In genomic region chr17:58631523-58632323, GRCh38 we compare ENCODE assay signal across 8 cellular contexts.
DNase-seq lines count a peak whose midpoint lies in the region; ATAC-seq, FAIRE-seq and TF ChIP-seq lines count a peak whose summit lies in the region.

No MANE protein-coding gene starts in this region.

- no peaks in the 10 kb centered on the region for H3K9me3 ChIP-seq in kidney (ENCODE audit: control insufficient read depth in 1 of 2, low read length in 2 of 2)

- H3K4me3 ChIP-seq in kidney (ENCODE audit: low read length in 2 of 2): peak overlapping the region; percentile 72

- H3K36me3 ChIP-seq in kidney (ENCODE audit: control insufficient read depth in 1 of 2, insufficient read depth in 2 of 2, low read length in 2 of 2): no peaks in the 10 kb centered on the region

- TF ChIP-seq CTCF in kidney (IDR thresholded peaks at IDR 0.05; ENCODE audit: borderline replicate concordance, extremely low read depth, insufficient read depth): no peak

- H3K27ac ChIP-seq in kidney (ENCODE audit: low read depth in 2 of 2, low read length in 2 of 2): peak overlapping the region; percentile 73

- peak overlapping the region; percentile 37 to 95 for H3K9ac ChIP-seq in kidney (ENCODE audit: low read length in 2 of 2)

- DNase-seq in AG08396 (ENCODE audit: low spot score) (peak; percentile 87), NCI-H446 (lab: John Stamatoyannopoulos, UW) (peak; percentile 98 to 99), cerebellum (ENCODE audit: low spot score) (peak; percentile 93), kidney (peak; percentile 97)
- peak; percentile 90 to 98 (median 92) for DNase-seq in stimulated activated CD4-positive, alpha-beta T cell treated with anti-CD3 and anti-CD28 coated beads, Interleukin-12 subunit alpha, Interleukin-12 subunit beta, amount 100 ng/mL, for 48 hours (ENCODE audit: low read depth in 2 of 3, low spot score in 1 of 3)

- intact Hi-C loops in kidney (cut with DNase I): no loop called here

- peak; percentile 80 for FAIRE-seq in kidney (lab: Jason Lieb, UNC)

- no peaks in the 10 kb centered on the region for H3K4me1 ChIP-seq in kidney (ENCODE audit: control insufficient read depth in 1 of 2, insufficient read depth in 1 of 2, low read depth in 1 of 2, low read length in 2 of 2)

- ATAC-seq in GM19025 (IDR thresholded peaks at IDR 0.05; ENCODE audit: low read depth, unreplicated experiment) (peak; percentile 79), HG03196 (IDR thresholded peaks at IDR 0.05; ENCODE audit: unreplicated experiment) (peak; percentile 80)
- peak; percentile 89 to 93 for ATAC-seq in activated CD4-positive, CD25-positive, alpha-beta regulatory T cell treated with anti-CD3 and anti-CD28 coated beads, Interleukin-2, amount 50 U/mL, for 24 hours

Comparison
In these comparisons a context has a peak if more than half of its experiments do, and no peak if none do; other contexts are left out.
1. Peak in every context shown above with its lines: DNase-seq, ATAC-seq, H3K4me3 ChIP-seq and H3K27ac ChIP-seq.